Comparison of ENCODE assay signal across 1 cellular context in genomic region chr3:124032881-124033359, GRCh38.
TF ChIP-seq lines count a peak whose summit lies in the region.

No MANE protein-coding gene starts in this region.

TF ChIP-seq in IMR-90, 13 proteins besides CTCF, POLR2A, EP300 and RAD21:
- peak; percentile 94; the same call in 1 of the 2 replicates for TF ChIP-seq MAZ (IDR thresholded peaks at IDR 0.05; ENCODE audit: borderline replicate concordance, low read depth, low read length)
- no peak for TF ChIP-seq FOS (IDR thresholded peaks at IDR 0.05; ENCODE audit: low read depth, low read length)
- TF ChIP-seq NFE2L2 (IDR thresholded peaks at IDR 0.05; ENCODE audit: low read depth, low read length) = no peak
